29 cellular contexts compared by ENCODE assay signal in the genomic region with DNA sequence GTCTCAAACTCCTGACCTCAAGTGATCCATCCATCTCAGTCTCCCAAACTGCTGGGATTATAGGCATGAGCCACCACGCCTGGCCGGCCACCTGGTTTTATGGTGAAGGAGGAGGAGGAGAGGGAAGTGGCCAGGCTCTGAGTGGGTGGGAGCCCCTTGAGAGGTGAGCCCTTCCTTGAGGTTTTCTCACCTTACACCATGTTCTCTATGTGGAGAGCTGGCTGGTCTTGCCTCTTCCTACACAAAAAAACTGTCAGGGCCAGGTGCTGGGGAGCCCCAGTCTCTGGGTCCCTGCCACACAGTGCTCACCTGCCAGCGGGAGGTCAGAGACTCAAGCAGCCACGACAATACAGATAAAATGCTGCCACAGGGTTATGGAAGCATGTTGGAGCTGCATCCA.
"Had no signal": no experiment of that assay in that cellular context is flagged by ENCODE, and none has a peak within 500 bp of the region (broad histone marks: within the 10 kb centered on the region; RNA-seq: fewer than 3 reads in every experiment).

No MANE protein-coding gene starts in this region.

- H3K4me3 ChIP-seq: coronary artery, esophagus squamous epithelium, heart right ventricle, left lung, mucosa of descending colon, neural progenitor cell, psoas muscle, sigmoid colon, testis, tibial artery had no signal

- FAIRE-seq: kidney had no signal

- H3K4me1 Mint-ChIP-seq: naive B cell; stimulated activated memory B cell treated with anti-CD40 and anti-IgM and Interleukin-4, amounts not matched to agents 10 μg/mL and 1 μg/mL and 100 μg/mL, for 72 hours had no signal

- H3K9me3 Mint-ChIP-seq: mesothelial cell of epicardium; naive B cell; natural killer cell treated with Interleukin-12 subunit alpha and Interleukin-12 subunit beta and Interleukin-15 and Interleukin-18, amount 100 ng/mL, for 72 hours; neural progenitor cell; stimulated activated memory B cell treated with anti-CD40 and anti-IgM and Interleukin-4, amounts not matched to agents 10 μg/mL and 1 μg/mL and 100 μg/mL, for 72 hours; type B pancreatic cell had no signal

- H3K27ac Mint-ChIP-seq: mesothelial cell of epicardium; natural killer cell treated with Interleukin-12 subunit alpha and Interleukin-12 subunit beta and Interleukin-15 and Interleukin-18, amount 100 ng/mL, for 72 hours; neural progenitor cell; stimulated activated memory B cell treated with anti-CD40 and anti-IgM and Interleukin-4, amounts not matched to agents 10 μg/mL and 1 μg/mL and 100 μg/mL, for 72 hours; type B pancreatic cell had no signal

- H3K9ac ChIP-seq: neural progenitor cell had no signal

- H3K36me3 Mint-ChIP-seq: naive B cell; natural killer cell treated with Interleukin-12 subunit alpha and Interleukin-12 subunit beta and Interleukin-15 and Interleukin-18, amount 100 ng/mL, for 72 hours; neural progenitor cell; type B pancreatic cell had no signal

- H3K36me3 ChIP-seq: left lung, neural progenitor cell had no signal

- H2AFZ ChIP-seq: neural progenitor cell had no signal

- H3K4me1 ChIP-seq: neural progenitor cell, psoas muscle, sigmoid colon, testis, tibial artery had no signal

- H3K27me3 Mint-ChIP-seq: naive B cell; natural killer cell treated with Interleukin-12 subunit alpha and Interleukin-12 subunit beta and Interleukin-15 and Interleukin-18, amount 100 ng/mL, for 72 hours; stimulated activated memory B cell treated with anti-CD40 and anti-IgM and Interleukin-4, amounts not matched to agents 10 μg/mL and 1 μg/mL and 100 μg/mL, for 72 hours; type B pancreatic cell had no signal

- H3K4me3 Mint-ChIP-seq: mesothelial cell of epicardium; naive B cell; natural killer cell treated with Interleukin-12 subunit alpha and Interleukin-12 subunit beta and Interleukin-15 and Interleukin-18, amount 100 ng/mL, for 72 hours; neural progenitor cell; stimulated activated memory B cell treated with anti-CD40 and anti-IgM and Interleukin-4, amounts not matched to agents 10 μg/mL and 1 μg/mL and 100 μg/mL, for 72 hours; type B pancreatic cell had no signal

- H3K27ac ChIP-seq: coronary artery, esophagus squamous epithelium, heart right ventricle, left lung, neural progenitor cell, psoas muscle, sigmoid colon, testis, tibial artery had no signal

- H3K4me2 ChIP-seq: neural progenitor cell had no signal

- DNase-seq: dermis blood vessel endothelial cell; effector memory CD4-positive, alpha-beta T cell; erythroblast; esophagus squamous epithelium; foreskin melanocyte; glutamatergic neuron; heart right ventricle; hypothalamus; kidney; left lung; mesenchymal stem cell; mucosa of descending colon; naive B cell; nucleus accumbens; psoas muscle; right cardiac atrium; sigmoid colon; stimulated activated CD4-positive, alpha-beta T cell treated with anti-CD3 and anti-CD28 coated beads, Interleukin-2, amount 100 ng/mL, for 24 hours; stimulated activated CD4-positive, alpha-beta T cell treated with anti-CD3 and anti-CD28 coated beads, Interleukin-4, amount 100 ng/mL, for 24 hours; stimulated activated naive CD8-positive, alpha-beta T cell treated with anti-CD3 and anti-CD28 coated beads, Interleukin-15, Interleukin-2, amounts not matched to agents 100 U/mL and 50 U/mL, for 24 hours; substantia nigra; testis; tibial artery had no signal

- H3K27me3 ChIP-seq: esophagus squamous epithelium, heart right ventricle, left lung, neural progenitor cell, sigmoid colon, testis, tibial artery had no signal

- H3K9me3 ChIP-seq: esophagus squamous epithelium, heart right ventricle, left lung, mucosa of descending colon, psoas muscle, sigmoid colon, testis, tibial artery had no signal
